Comparison of ENCODE assay signal across 1 cellular context in genomic region chr12:130114952-130115351, GRCh38.
TF ChIP-seq lines count a peak whose summit lies in the region.

No MANE protein-coding gene starts in this region.

TF ChIP-seq in H1, 55 proteins besides CTCF, POLR2A, EP300 and RAD21:
- no peak for TF ChIP-seq ZNF274 (IDR thresholded peaks at IDR 0.05; ENCODE audit: borderline replicate concordance, extremely low read depth, low read length)
- no peak for TF ChIP-seq HDAC2 (IDR thresholded peaks at IDR 0.05; ENCODE audit: borderline replicate concordance in 1 of 2, low read depth in 2 of 2, low read length in 2 of 2)
- no peak for TF ChIP-seq EZH2 (IDR thresholded peaks at IDR 0.05; ENCODE audit: low read depth, low read length, severe bottlenecking)
- TF ChIP-seq SP4 (IDR thresholded peaks at IDR 0.05; ENCODE audit: low read length): no peak
- no peak for TF ChIP-seq CBX5 (IDR thresholded peaks at IDR 0.05; ENCODE audit: low read depth, low read length)
- TF ChIP-seq KDM5A (IDR thresholded peaks at IDR 0.05; ENCODE audit: low read length): no peak
- TF ChIP-seq CHD1 (IDR thresholded peaks at IDR 0.05; ENCODE audit: low read depth, low read length): no peak
- TF ChIP-seq SIRT6 (IDR thresholded peaks at IDR 0.05; ENCODE audit: low read length): no peak
- no peak for TF ChIP-seq RFX5 (IDR thresholded peaks at IDR 0.05; ENCODE audit: borderline replicate concordance, low read depth, low read length)
- no peak for TF ChIP-seq ATF2 (IDR thresholded peaks at IDR 0.05; ENCODE audit: low read length)
- TF ChIP-seq MAFK (IDR thresholded peaks at IDR 0.05; ENCODE audit: low read depth, low read length): no peak
- no peak for TF ChIP-seq ASH2L (IDR thresholded peaks at IDR 0.05; ENCODE audit: low read length)
- TF ChIP-seq YY1 (IDR thresholded peaks at IDR 0.05; ENCODE audit: low read depth, low read length): no peak
- TF ChIP-seq TAF1 (IDR thresholded peaks at IDR 0.05; ENCODE audit: low read depth, low read length): no peak
- TF ChIP-seq TAF7 (optimal IDR thresholded peaks at IDR 0.05; ENCODE audit: borderline replicate concordance, low read depth, low read length): no peak
- TF ChIP-seq JUND (IDR thresholded peaks at IDR 0.05; ENCODE audit: low read length): no peak
